20 cellular contexts compared by ENCODE assay signal in the genomic region with DNA sequence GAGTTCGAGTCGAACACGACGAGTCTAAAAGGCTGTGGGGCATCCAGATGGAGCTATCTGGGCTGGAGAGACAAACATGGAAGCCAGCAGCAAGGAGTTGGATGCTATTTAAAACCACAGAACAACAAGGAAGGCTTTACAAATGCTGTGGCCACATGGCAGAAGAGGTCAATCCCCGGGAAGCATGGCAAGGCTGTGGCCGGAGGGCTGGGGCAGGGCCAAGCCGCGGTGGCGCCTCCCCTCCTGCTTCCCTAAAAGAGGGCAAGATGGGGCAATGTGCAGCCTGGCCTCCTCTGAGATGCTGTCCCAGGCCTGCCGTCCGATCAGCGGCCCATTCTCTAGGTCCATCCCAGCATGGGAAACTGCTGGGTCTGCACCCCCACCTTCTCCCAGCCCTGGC.
"Had no signal": no experiment of that assay in that cellular context is flagged by ENCODE, and none has a peak within 500 bp of the region (broad histone marks: within the 10 kb centered on the region; RNA-seq: fewer than 3 reads in every experiment).

No MANE protein-coding gene starts in this region.

- H3K27ac ChIP-seq: ascending aorta, lower lobe of right lung, spleen, suprapubic skin, transverse colon, vagina, WERI-Rb-1 had no signal

- H3K4me1 ChIP-seq: lower lobe of right lung, spleen, transverse colon, vagina had no signal

- DNase-seq: activated CD4-positive, alpha-beta T cell treated with anti-CD3 and anti-CD28 coated beads, Interleukin-2, amount 50 U/mL, for 1 hour; activated CD4-positive, CD25-positive, alpha-beta regulatory T cell treated with anti-CD3 and anti-CD28 coated beads, Interleukin-2, amount 50 U/mL, for 72 hours; activated gamma-delta T cell treated with Interleukin-2 at 50 U/mL for 16 hours; activated T-cell treated with anti-CD3 and anti-CD28 coated beads, Interleukin-2, amount 50 U/mL, for 1 hour; cerebellar nuclear complex; cortex of kidney; effector CD4-positive, alpha-beta T cell; erythroblast; foreskin fibroblast; left colon; lower lobe of right lung; occipital lobe; spleen; stimulated activated CD4-positive, alpha-beta T cell treated with anti-CD3 and anti-CD28 coated beads, Interleukin-4, amount 100 ng/mL, for 1 hour; T-helper 1 cell; transverse colon; WERI-Rb-1 had no signal

- H3K27me3 ChIP-seq: ascending aorta, spleen, suprapubic skin, transverse colon, vagina had no signal

- H3K4me3 ChIP-seq: ascending aorta, lower lobe of right lung, spleen, suprapubic skin, transverse colon, vagina had no signal

- H3K9me3 ChIP-seq: ascending aorta, lower lobe of right lung, spleen, suprapubic skin, transverse colon, vagina had no signal

- H3K36me3 ChIP-seq: ascending aorta, lower lobe of right lung, spleen, suprapubic skin, transverse colon, vagina had no signal
